In genomic region chrX:20499763-20500162, GRCh38 we compare ENCODE assay signal across 1 cellular context.
TF ChIP-seq lines count a peak whose summit lies in the region.

No MANE protein-coding gene starts in this region.

TF ChIP-seq in SK-N-SH, 30 proteins besides CTCF, POLR2A, EP300 and RAD21 (continued from another document):
- TF ChIP-seq ZBTB33 (IDR thresholded peaks at IDR 0.05; ENCODE audit: borderline replicate concordance, low read depth), result no peak
- no peak for TF ChIP-seq SIN3A (IDR thresholded peaks at IDR 0.05; ENCODE audit: borderline replicate concordance, low read depth, low read length)
- no peak for TF ChIP-seq RCOR1 (IDR thresholded peaks at IDR 0.05; ENCODE audit: low read length)
- no peak for TF ChIP-seq GATA2 (CRISPR knock-in tag; IDR thresholded peaks at IDR 0.05)
- TF ChIP-seq REST (IDR thresholded peaks at IDR 0.05; ENCODE audit: low read depth, low read length), result no peak
- no peak for TF ChIP-seq TEAD4 (IDR thresholded peaks at IDR 0.05; ENCODE audit: borderline replicate concordance, insufficient read depth)
- TF ChIP-seq GABPA (IDR thresholded peaks at IDR 0.05; ENCODE audit: low read depth), result no peak
- no peak for TF ChIP-seq NFIC (IDR thresholded peaks at IDR 0.05; ENCODE audit: borderline replicate concordance)
- no peak for TF ChIP-seq USF2 (IDR thresholded peaks at IDR 0.05; ENCODE audit: borderline replicate concordance, low read depth, low read length)
